20 cellular contexts compared by ENCODE assay signal in genomic region chr11:72965672-72966071, GRCh38.
"Had no signal": no experiment of that assay in that cellular context is flagged by ENCODE, and none has a peak within 500 bp of the region (broad histone marks: within the 10 kb centered on the region; RNA-seq: fewer than 3 reads in every experiment).

No MANE protein-coding gene starts in this region.

- H3K4me3 ChIP-seq: dorsolateral prefrontal cortex, esophagus muscularis mucosa, gastrocnemius medialis, heart right ventricle, spleen, thyroid gland, upper lobe of right lung had no signal

- H3K27me3 ChIP-seq: dorsolateral prefrontal cortex, esophagus muscularis mucosa, gastrocnemius medialis, heart right ventricle, spleen, thyroid gland, upper lobe of right lung had no signal

- H3K27ac ChIP-seq: dorsolateral prefrontal cortex, esophagus muscularis mucosa, gastrocnemius medialis, heart right ventricle, spleen, thyroid gland, upper lobe of right lung had no signal

- ATAC-seq: activated CD4-positive, CD25-positive, alpha-beta regulatory T cell treated with anti-CD3 and anti-CD28 coated beads, Interleukin-2, amount 50 U/mL, for 24 hours; effector memory CD8-positive, alpha-beta T cell; SK-N-SH treated with all-trans-retinoic acid at 6 μM for 48 hours; upper lobe of right lung had no signal

- H3K36me3 ChIP-seq: gastrocnemius medialis, thyroid gland, upper lobe of right lung had no signal

- DNase-seq: activated CD4-positive, alpha-beta memory T cell treated with anti-CD3 and anti-CD28 coated beads, Interleukin-2, amount 10 ng/mL, durations not matched to agents 7 days and 5 days; activated CD4-positive, alpha-beta T cell treated with anti-CD3 and anti-CD28 coated beads, Interleukin-2, amount 10 ng/mL, durations not matched to agents 24 days and 14 days; activated gamma-delta T cell treated with Interleukin-2 at 50 U/mL for 16 hours; anterior cingulate cortex; dorsolateral prefrontal cortex; effector memory CD8-positive, alpha-beta T cell; gastrocnemius medialis; heart right ventricle; kidney; mammary epithelial cell; occipital lobe; retina; spleen; stimulated activated CD4-positive, alpha-beta T cell treated with anti-CD3 and anti-CD28 coated beads, Interleukin-4, amount 100 ng/mL, for 1 hour; substantia nigra; thyroid gland; upper lobe of right lung had no signal

- H3K4me1 ChIP-seq: thyroid gland had no signal

- H3K9me3 ChIP-seq: esophagus muscularis mucosa, gastrocnemius medialis, heart right ventricle, spleen, thyroid gland, upper lobe of right lung had no signal
